ENCODE assay signal across 1 cellular context in the genomic region with DNA sequence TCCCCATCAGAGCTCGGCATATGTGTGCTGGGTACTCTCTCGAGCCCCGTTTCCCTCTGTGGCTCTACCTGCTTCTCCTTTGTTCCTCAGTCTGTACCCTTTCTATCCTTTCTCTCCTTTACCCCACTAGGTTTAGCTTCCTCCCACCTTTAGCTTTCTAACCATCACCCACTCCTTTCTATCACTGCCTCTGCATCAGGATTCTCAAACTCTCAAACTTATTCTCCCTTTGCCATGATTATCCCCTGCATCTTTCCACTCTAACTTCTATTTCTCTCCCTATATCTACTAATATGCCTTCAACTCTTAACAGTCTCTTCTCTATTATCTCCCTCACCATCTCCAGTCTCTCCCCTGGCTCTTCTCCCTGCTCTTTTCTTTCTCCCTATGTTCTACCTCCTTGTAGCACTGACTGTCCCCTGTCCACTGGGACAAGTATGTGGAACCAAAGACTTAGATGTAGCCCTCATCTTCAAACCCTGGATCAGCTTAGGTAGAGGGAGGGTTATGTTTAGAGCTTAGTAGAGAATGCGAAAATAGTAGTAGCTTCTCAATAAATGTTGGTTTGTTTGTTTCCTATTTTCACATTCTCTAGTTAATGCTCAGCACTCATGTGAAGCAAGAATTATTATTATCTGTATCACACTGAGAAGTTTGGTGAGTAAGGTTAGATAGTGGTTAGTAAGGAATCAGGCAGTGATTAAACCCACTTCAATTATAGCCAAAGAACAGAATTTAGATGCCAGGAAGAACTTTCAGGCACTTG.
TF ChIP-seq lines count a peak whose summit lies in the region.

No MANE protein-coding gene starts in this region.

TF ChIP-seq in WTC11, 78 proteins besides CTCF, POLR2A, EP300 and RAD21 (continued from another document):
- TF ChIP-seq ZSCAN18 (CRISPR knock-in tag; IDR thresholded peaks at IDR 0.05): no peak
- TF ChIP-seq USF1 (CRISPR knock-in tag; IDR thresholded peaks at IDR 0.05): no peak
- no peak for TF ChIP-seq NFATC4 (CRISPR knock-in tag; IDR thresholded peaks at IDR 0.05)
- TF ChIP-seq FOXP4 (CRISPR knock-in tag; IDR thresholded peaks at IDR 0.05): no peak
- no peak for TF ChIP-seq E2F4 (CRISPR knock-in tag; IDR thresholded peaks at IDR 0.05; ENCODE audit: borderline replicate concordance, low read depth)
- no peak for TF ChIP-seq NR2C2 (CRISPR knock-in tag; IDR thresholded peaks at IDR 0.05)
- TF ChIP-seq ZMAT4 (CRISPR knock-in tag; IDR thresholded peaks at IDR 0.05): no peak
- TF ChIP-seq, protein P1, sequence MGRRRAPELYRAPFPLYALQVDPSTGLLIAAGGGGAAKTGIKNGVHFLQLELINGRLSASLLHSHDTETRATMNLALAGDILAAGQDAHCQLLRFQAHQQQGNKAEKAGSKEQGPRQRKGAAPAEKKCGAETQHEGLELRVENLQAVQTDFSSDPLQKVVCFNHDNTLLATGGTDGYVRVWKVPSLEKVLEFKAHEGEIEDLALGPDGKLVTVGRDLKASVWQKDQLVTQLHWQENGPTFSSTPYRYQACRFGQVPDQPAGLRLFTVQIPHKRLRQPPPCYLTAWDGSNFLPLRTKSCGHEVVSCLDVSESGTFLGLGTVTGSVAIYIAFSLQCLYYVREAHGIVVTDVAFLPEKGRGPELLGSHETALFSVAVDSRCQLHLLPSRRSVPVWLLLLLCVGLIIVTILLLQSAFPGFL (CRISPR knock-in tag; IDR thresholded peaks at IDR 0.05; ENCODE audit: borderline replicate concordance): no peak
- TF ChIP-seq, protein P2, sequence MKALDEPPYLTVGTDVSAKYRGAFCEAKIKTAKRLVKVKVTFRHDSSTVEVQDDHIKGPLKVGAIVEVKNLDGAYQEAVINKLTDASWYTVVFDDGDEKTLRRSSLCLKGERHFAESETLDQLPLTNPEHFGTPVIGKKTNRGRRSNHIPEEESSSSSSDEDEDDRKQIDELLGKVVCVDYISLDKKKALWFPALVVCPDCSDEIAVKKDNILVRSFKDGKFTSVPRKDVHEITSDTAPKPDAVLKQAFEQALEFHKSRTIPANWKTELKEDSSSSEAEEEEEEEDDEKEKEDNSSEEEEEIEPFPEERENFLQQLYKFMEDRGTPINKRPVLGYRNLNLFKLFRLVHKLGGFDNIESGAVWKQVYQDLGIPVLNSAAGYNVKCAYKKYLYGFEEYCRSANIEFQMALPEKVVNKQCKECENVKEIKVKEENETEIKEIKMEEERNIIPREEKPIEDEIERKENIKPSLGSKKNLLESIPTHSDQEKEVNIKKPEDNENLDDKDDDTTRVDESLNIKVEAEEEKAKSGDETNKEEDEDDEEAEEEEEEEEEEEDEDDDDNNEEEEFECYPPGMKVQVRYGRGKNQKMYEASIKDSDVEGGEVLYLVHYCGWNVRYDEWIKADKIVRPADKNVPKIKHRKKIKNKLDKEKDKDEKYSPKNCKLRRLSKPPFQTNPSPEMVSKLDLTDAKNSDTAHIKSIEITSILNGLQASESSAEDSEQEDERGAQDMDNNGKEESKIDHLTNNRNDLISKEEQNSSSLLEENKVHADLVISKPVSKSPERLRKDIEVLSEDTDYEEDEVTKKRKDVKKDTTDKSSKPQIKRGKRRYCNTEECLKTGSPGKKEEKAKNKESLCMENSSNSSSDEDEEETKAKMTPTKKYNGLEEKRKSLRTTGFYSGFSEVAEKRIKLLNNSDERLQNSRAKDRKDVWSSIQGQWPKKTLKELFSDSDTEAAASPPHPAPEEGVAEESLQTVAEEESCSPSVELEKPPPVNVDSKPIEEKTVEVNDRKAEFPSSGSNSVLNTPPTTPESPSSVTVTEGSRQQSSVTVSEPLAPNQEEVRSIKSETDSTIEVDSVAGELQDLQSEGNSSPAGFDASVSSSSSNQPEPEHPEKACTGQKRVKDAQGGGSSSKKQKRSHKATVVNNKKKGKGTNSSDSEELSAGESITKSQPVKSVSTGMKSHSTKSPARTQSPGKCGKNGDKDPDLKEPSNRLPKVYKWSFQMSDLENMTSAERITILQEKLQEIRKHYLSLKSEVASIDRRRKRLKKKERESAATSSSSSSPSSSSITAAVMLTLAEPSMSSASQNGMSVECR (CRISPR knock-in tag; IDR thresholded peaks at IDR 0.05; ENCODE audit: borderline replicate concordance): no peak
- no peak for TF ChIP-seq NFYB (CRISPR knock-in tag; conservative IDR thresholded peaks at IDR 0.05; ENCODE audit: low read depth)
- no peak for TF ChIP-seq TEAD4 (CRISPR knock-in tag; IDR thresholded peaks at IDR 0.05)
- TF ChIP-seq ESRRA (CRISPR knock-in tag; IDR thresholded peaks at IDR 0.05; ENCODE audit: borderline replicate concordance): no peak
- no peak for TF ChIP-seq CREB1 (CRISPR knock-in tag; IDR thresholded peaks at IDR 0.05)
- TF ChIP-seq ZBTB21 (CRISPR knock-in tag; IDR thresholded peaks at IDR 0.05; ENCODE audit: borderline replicate concordance): no peak
- no peak for TF ChIP-seq PRRX2 (CRISPR knock-in tag; IDR thresholded peaks at IDR 0.05)
